Comparison of ENCODE assay signal across 21 cellular contexts in the genomic region with DNA sequence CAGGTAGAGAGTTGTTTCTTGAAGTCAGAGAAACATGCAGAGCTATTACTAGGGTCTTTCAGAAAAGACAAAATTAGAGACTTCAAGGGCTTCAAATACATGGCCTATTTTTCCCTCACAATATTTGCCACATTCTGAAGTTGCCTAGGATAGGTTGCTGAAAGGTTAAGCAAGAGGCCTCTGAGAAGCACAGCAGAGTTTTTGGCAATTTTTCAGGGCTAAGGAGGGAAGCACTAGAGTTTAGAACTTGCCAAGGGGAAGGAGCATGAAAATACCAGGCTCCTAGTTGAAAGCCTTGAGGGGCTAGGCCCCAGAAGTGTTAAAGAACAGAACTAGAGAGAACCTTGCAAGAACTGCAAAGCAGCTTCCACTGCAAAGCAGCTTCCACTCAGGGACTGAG.
DNase-seq lines count a peak whose midpoint lies in the region; ATAC-seq and TF ChIP-seq lines count a peak whose summit lies in the region.
"Had no signal": no experiment of that assay in that cellular context is flagged by ENCODE, and none has a peak within 500 bp of the region (broad histone marks: within the 10 kb centered on the region; RNA-seq: fewer than 3 reads in every experiment).

No MANE protein-coding gene starts in this region.

- ATAC-seq in left ventricle myocardium superior (peak; percentile 50), GM19397 (IDR thresholded peaks at IDR 0.05; ENCODE audit: unreplicated experiment) (no peak), upper lobe of left lung (ENCODE audit: low FRiP score in 2 of 2) (no peak)
- ATAC-seq: A549, HepG2 had no signal

- DNase-seq in left ventricle myocardium superior (no peak), cardiac septum (ENCODE audit: low spot score) (no peak), cardiac fibroblast (ENCODE audit: low read depth in 2 of 2) (peak; percentile 24 to 72), globus pallidus (ENCODE audit: low spot score) (peak; percentile 3), pons (ENCODE audit: low spot score) (peak; percentile 17), NAMALWA (ENCODE audit: low spot score) (no peak), upper lobe of left lung (no peak)
- DNase-seq: CD4-positive, alpha-beta T cell; DMS79 treated with DMSO at 0.1 percent for 48 hours; GDM1; HFFc6; MM.1S; NCI-H1105 treated with DMSO at 0.1 percent for 48 hours; NCI-H187; NCI-H446 treated with DMSO at 0.1 percent for 48 hours; NCI-H748 treated with DMSO at 0.1 percent for 48 hours; PC-9 had no signal

- no peak for TF ChIP-seq POLR2A in upper lobe of left lung (IDR thresholded peaks at IDR 0.05)

- no peak for TF ChIP-seq EP300 in upper lobe of left lung (IDR thresholded peaks at IDR 0.05)

- intact Hi-C loops in left ventricle myocardium superior (cut with micrococcal nuclease) (no loop called here), cardiac septum (cut with DNase I) (no loop called here)

- H3K27me3 ChIP-seq in upper lobe of left lung, result no peaks in the 10 kb centered on the region

- H3K4me3 ChIP-seq in cardiac fibroblast (replicated peaks in 1 of 2; ENCODE audit: low read depth in 2 of 2, low read length in 2 of 2), result no peak overlapping the region
- H3K4me3 ChIP-seq in upper lobe of left lung, result no peak overlapping the region
- H3K4me3 ChIP-seq: A549, PC-9 had no signal

- H3K4me1 ChIP-seq in upper lobe of left lung, result peaks cover 0 to 17% (median 8%) of the 10 kb centered on the region in 4 donors

- no peak for TF ChIP-seq CTCF in cardiac fibroblast (IDR thresholded peaks at IDR 0.05; ENCODE audit: low read depth, low read length)
- TF ChIP-seq CTCF in upper lobe of left lung (IDR thresholded peaks at IDR 0.05), result no peak

- no peaks in the 10 kb centered on the region for H3K9me3 ChIP-seq in upper lobe of left lung
- H3K9me3 ChIP-seq: A549 had no signal

- H3K27ac ChIP-seq in upper lobe of left lung, result no peak overlapping the region
- H3K27ac ChIP-seq: A549, KMS-11, PC-9 had no signal

- H3K36me3 ChIP-seq in upper lobe of left lung, result no peaks in the 10 kb centered on the region

Comparison
In these comparisons a context has a peak if more than half of its experiments do, and no peak if none do; other contexts are left out.
1. DNase-seq: peak in cardiac fibroblast (2 of 2), globus pallidus (single experiment) and pons (single experiment); none in left ventricle myocardium superior (single experiment), cardiac septum (single experiment), NAMALWA (single experiment) and upper lobe of left lung (0 of 2).